In genomic region chr6:139135578-139136545, GRCh38 we compare ENCODE assay signal across 8 cellular contexts. TPM values are rescaled to one million over a fixed set of nuclear protein-coding genes. Genes with fewer than 3 reads are reported as not detected.
DNase-seq lines count a peak whose midpoint lies in the region; ATAC-seq, FAIRE-seq and TF ChIP-seq lines count a peak whose summit lies in the region.

No MANE protein-coding gene starts in this region.

- H3K27ac ChIP-seq in Karpas-422 (ENCODE audit: low read length): peak overlapping the region; percentile 82
- peak overlapping the region in 55 of 59 donors; percentile 10 to 95 (median 82) for H3K27ac ChIP-seq in dorsolateral prefrontal cortex
- H3K27ac ChIP-seq in right lobe of liver: peak overlapping the region; percentile 82 to 92 (median 90)

- peak overlapping the region; percentile 88 for H3K9ac ChIP-seq in Karpas-422 (ENCODE audit: low read length)

- no peak for FAIRE-seq in HTR-8/SVneo (lab: Jason Lieb, UNC)

- H3K9me3 ChIP-seq in Karpas-422 (ENCODE audit: low read length): no peaks in the 10 kb centered on the region
- no peaks in the 10 kb centered on the region for H3K9me3 ChIP-seq in right lobe of liver

- TF ChIP-seq POLR2A in right lobe of liver (IDR thresholded peaks at IDR 0.05): no peak

- H3K4me1 ChIP-seq in Karpas-422 (ENCODE audit: low read length) (peaks cover 77% of the 10 kb centered on the region), right lobe of liver (peaks cover 0 to 10% (median 2%) of the 10 kb centered on the region in 4 donors)

- H3K9me2 ChIP-seq in Karpas-422 (replicated peaks; ENCODE audit: insufficient read depth, low read length): no peaks in the 10 kb centered on the region

- H3K79me2 ChIP-seq in Karpas-422 (ENCODE audit: low read length): peaks cover 53% of the 10 kb centered on the region

- H4K20me1 ChIP-seq in Karpas-422 (ENCODE audit: insufficient read depth, low read depth, low read length): no peaks in the 10 kb centered on the region

- H3K4me2 ChIP-seq in Karpas-422 (ENCODE audit: low read depth, low read length, poor library complexity, severe bottlenecking): peak overlapping the region; percentile 77

- H3K36me3 ChIP-seq in Karpas-422 (ENCODE audit: insufficient read depth, low read length) (peaks cover 12% of the 10 kb centered on the region), right lobe of liver (no peaks in the 10 kb centered on the region)

- ATAC-seq in GM21717 (IDR thresholded peaks at IDR 0.05; ENCODE audit: unreplicated experiment) (peak; percentile 27), right lobe of liver (peak; percentile 61 to 73 (median 64))

- intact Hi-C loops in dorsolateral prefrontal cortex (cut with DNase I) (loop anchor here (1.0 to 10.0 kb wide), 4 partner anchors 83 to 239 kb away; partner anchors contain the start of genes REPS1 (in 2 of the 2), ABRACL (in 1 of the 2) and CITED2 (in 1 of the 2)), right lobe of liver (cut with DNase I) (no loop called here)

- DNase-seq in EL (peak; percentile 40), Karpas-422 (peak; percentile 82), dorsolateral prefrontal cortex (peak in 7 of 10 donors; percentile 16 to 72 (median 46)), right lobe of liver (peak; percentile 81 to 87 (median 84)), HTR-8/SVneo (ENCODE audit: insufficient read length, low spot score) (no peak)
- peak; percentile 34 for DNase-seq in activated CD4-positive, alpha-beta T cell treated with anti-CD3 and anti-CD28 coated beads for 1 hour
- DNase-seq in stimulated activated CD8-positive, alpha-beta memory T cell treated with anti-CD3 and anti-CD28 coated beads, Interleukin-2, amount 100 ng/mL, for 48 hours (ENCODE audit: low read depth in 2 of 2): peak; percentile 43 to 47

- peak overlapping the region; percentile 49; the same call in 1 of the 2 replicates for H2AFZ ChIP-seq in Karpas-422 (ENCODE audit: low read length)

- H3K4me3 ChIP-seq in Karpas-422 (ENCODE audit: low read length): peak overlapping the region; percentile 87
- H3K4me3 ChIP-seq in dorsolateral prefrontal cortex: peak overlapping the region; percentile 57 to 88 (median 79)
- H3K4me3 ChIP-seq in right lobe of liver: peak overlapping the region; percentile 51 to 73 (median 72)

- WGBS in right lobe of liver (ENCODE audit: insufficient coverage, low coverage, low lambda C conversion rate, missing lambda C conversion rate): 1% methylated on average over 33 of the region's 76 CpGs

- TF ChIP-seq CTCF in dorsolateral prefrontal cortex (IDR thresholded peaks at IDR 0.05 in 54 of 56, conservative IDR thresholded peaks at IDR 0.05 in 2 of 56; ENCODE audit: low read depth in 1 of 56, partially characterized antibody in 56 of 56) (peak in 19 of 56 donors; percentile 0 to 44 (median 23)), right lobe of liver (IDR thresholded peaks at IDR 0.05) (no peak)

- H3K27me3 ChIP-seq in Karpas-422 (ENCODE audit: low read length) (no peaks in the 10 kb centered on the region), dorsolateral prefrontal cortex (no peaks in the 10 kb centered on the region), right lobe of liver (no peaks in the 10 kb centered on the region)

RNA-seq across cellular contexts. Expression of gene HECA, which starts 1.0 kb away (rescaled TPM):
- total RNA-seq in Karpas-422 (2014; rRNA removed; shearing (Covaris generic); ENCODE audit: low replicate concordance): 68.8 and 90.8 TPM in 2 replicates
- total RNA-seq in dorsolateral prefrontal cortex: 10 to 100 TPM; 19.3 to 43.8 (median 30.8) TPM
- total RNA-seq in right lobe of liver: 10 to 100 TPM in 4 of 6 experiments, 1 to 10 TPM in 2; 6.8 to 12.2 (median 11.0) TPM

Comparison
In these comparisons a context has a peak if more than half of its experiments do, and no peak if none do; other contexts are left out.
1. intact Hi-C loops: an anchor here in dorsolateral prefrontal cortex (1.0 to 10.0 kb wide); none called in right lobe of liver.